14 cellular contexts compared by ENCODE assay signal in genomic region chr2:158936978-158937377, GRCh38. TPM values are rescaled to one million over a fixed set of nuclear protein-coding genes. Genes with fewer than 3 reads are reported as not detected.
DNase-seq lines count a peak whose midpoint lies in the region; ATAC-seq and TF ChIP-seq lines count a peak whose summit lies in the region.
"Had no signal": no experiment of that assay in that cellular context is flagged by ENCODE, and none has a peak within 500 bp of the region (broad histone marks: within the 10 kb centered on the region; RNA-seq: fewer than 3 reads in every experiment).

No MANE protein-coding gene starts in this region.

- peak overlapping the region; percentile 75 for H3K27ac ChIP-seq in upper lobe of right lung
- no peak overlapping the region for H3K27ac ChIP-seq in substantia nigra (ENCODE audit: low read depth, low read length, poor library complexity, severe bottlenecking)
- H3K27ac ChIP-seq: suprapubic skin had no signal

- DNase-seq in NCI-H2029 (lab: John Stamatoyannopoulos, UW) (peak; percentile 1), NCI-H2029 treated with DMSO at 0.1 percent for 48 hours (lab: John Stamatoyannopoulos, UW) (no peak), brain pericyte (ENCODE audit: low read depth, low spot score) (peak; percentile 72), hepatic stellate cell (ENCODE audit: low spot score) (peak; percentile 57), upper lobe of right lung (no peak), NCI-H1436 treated with DMSO at 0.1 percent for 48 hours (lab: John Stamatoyannopoulos, UW) (no peak), substantia nigra (lab: John Stamatoyannopoulos, UW) (no peak)
- DNase-seq in stimulated activated CD4-positive, alpha-beta T cell treated with anti-CD3 and anti-CD28 coated beads, Interleukin-4, amount 100 ng/mL, for 24 hours: no peak
- DNase-seq: 8988T; activated CD8-positive, alpha-beta T cell treated with anti-CD3 and anti-CD28 coated beads, Interleukin-2, amount 10 ng/mL, durations not matched to agents 7 days and 5 days; cerebellar nuclear complex; left colon; Peyer's patch had no signal

- no peaks in the 10 kb centered on the region for H3K9me3 ChIP-seq in upper lobe of right lung
- H3K9me3 ChIP-seq: Peyer's patch, suprapubic skin had no signal

- no peaks in the 10 kb centered on the region for H3K36me3 ChIP-seq in upper lobe of right lung
- H3K36me3 ChIP-seq: Peyer's patch, suprapubic skin had no signal

- TF ChIP-seq CTCF in upper lobe of right lung (IDR thresholded peaks at IDR 0.05): no peak

- intact Hi-C loops in upper lobe of right lung (cut with DNase I): no loop called here

- H3K4me3 ChIP-seq in upper lobe of right lung: no peak overlapping the region
- H3K4me3 ChIP-seq: Peyer's patch, suprapubic skin had no signal

- H3K4me1 ChIP-seq in upper lobe of right lung: peaks cover 13% of the 10 kb centered on the region
- H3K4me1 ChIP-seq: Peyer's patch had no signal

- H3K27me3 ChIP-seq in upper lobe of right lung: no peaks in the 10 kb centered on the region
- H3K27me3 ChIP-seq: Peyer's patch, suprapubic skin had no signal

- ATAC-seq in upper lobe of right lung: peak; percentile 90
- ATAC-seq: activated CD8-positive, alpha-beta T cell treated with anti-CD3 and anti-CD28 coated beads, Interleukin-2, amount 10 ng/mL, durations not matched to agents 7 days and 5 days; left colon had no signal

RNA-seq across cellular contexts. Expression of gene TANC1, which starts 31.5 kb away (rescaled TPM):
- total RNA-seq in upper lobe of right lung: 60.4 TPM

Comparison
In these comparisons a context has a peak if more than half of its experiments do, and no peak if none do; other contexts are left out.
1. DNase-seq: peak in NCI-H2029 (single experiment), brain pericyte (single experiment) and hepatic stellate cell (single experiment); none in NCI-H2029 treated with DMSO at 0.1 percent for 48 hours (single experiment), upper lobe of right lung (single experiment), NCI-H1436 treated with DMSO at 0.1 percent for 48 hours (single experiment), stimulated activated CD4-positive, alpha-beta T cell treated with anti-CD3 and anti-CD28 coated beads, Interleukin-4, amount 100 ng/mL, for 24 hours (single experiment) and substantia nigra (0 of 49).